27 cellular contexts compared by ENCODE assay signal in the genomic region with DNA sequence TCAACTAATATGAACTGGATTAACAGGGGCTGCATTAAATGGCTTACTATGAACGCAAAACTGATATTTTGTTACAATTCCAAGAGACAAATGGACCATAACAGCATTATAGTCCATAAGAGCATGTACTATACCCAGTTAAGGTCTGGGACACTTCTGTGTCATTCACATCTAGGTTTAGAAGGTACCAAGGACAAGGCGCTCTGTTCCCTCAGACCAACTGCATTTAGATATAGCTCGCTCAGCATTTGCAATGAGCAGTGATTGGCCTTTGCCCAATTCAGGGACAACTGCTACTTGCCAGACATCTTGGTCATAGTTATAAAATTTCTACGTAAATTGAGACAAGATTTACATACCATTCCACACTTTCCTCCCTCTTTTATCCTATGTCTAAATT.
"Had no signal": no experiment of that assay in that cellular context is flagged by ENCODE, and none has a peak within 500 bp of the region (broad histone marks: within the 10 kb centered on the region; RNA-seq: fewer than 3 reads in every experiment).

No MANE protein-coding gene starts in this region.

- DNase-seq: colonic mucosa; cortex of kidney; dermis blood vessel endothelial cell; dorsolateral prefrontal cortex; effector CD4-positive, alpha-beta T cell; effector CD8-positive, alpha-beta T cell; effector memory CD4-positive, alpha-beta T cell; effector memory CD8-positive, alpha-beta T cell; endodermal cell; erythroblast; esophagus squamous epithelium; foreskin fibroblast; foreskin keratinocyte; foreskin melanocyte; glutamatergic neuron; head of caudate nucleus; heart left ventricle had no signal

- ATAC-seq: effector memory CD8-positive, alpha-beta T cell; esophagus mucosa; foreskin keratinocyte; gastroesophageal sphincter; heart left ventricle had no signal

- H3K27me3 ChIP-seq: colonic mucosa, dorsolateral prefrontal cortex, esophagus muscularis mucosa, esophagus squamous epithelium, foreskin keratinocyte, gastroesophageal sphincter, heart left ventricle had no signal

- H3K27ac Mint-ChIP-seq: dendritic cell treated with granulocyte-macrophage colony-stimulating factor and Interleukin-4, amounts not matched to agents 40 ng/mL and 50 ng/mL, for 4 days; effector memory CD8-positive, alpha-beta T cell; endodermal cell had no signal

- H3K27me3 Mint-ChIP-seq: dendritic cell treated with granulocyte-macrophage colony-stimulating factor and Interleukin-4, amounts not matched to agents 40 ng/mL and 50 ng/mL, for 4 days; effector memory CD8-positive, alpha-beta T cell had no signal

- H3K4me1 Mint-ChIP-seq: endodermal cell had no signal

- FAIRE-seq: colon, endometrium, endothelial cell of umbilical vein, frontal cortex had no signal

- H3K4me1 ChIP-seq: colonic mucosa, esophagus muscularis mucosa, esophagus squamous epithelium, foreskin keratinocyte, gastroesophageal sphincter, heart left ventricle had no signal

- H3K9me3 ChIP-seq: colonic mucosa, esophagus muscularis mucosa, esophagus squamous epithelium, gastroesophageal sphincter had no signal

- H3K4me3 ChIP-seq: colonic mucosa, coronary artery, dorsolateral prefrontal cortex, esophagus muscularis mucosa, esophagus squamous epithelium, gastroesophageal sphincter, heart left ventricle had no signal

- H3K36me3 ChIP-seq: colonic mucosa, esophagus muscularis mucosa, esophagus squamous epithelium, gastroesophageal sphincter, heart left ventricle had no signal

- H3K27ac ChIP-seq: colonic mucosa, coronary artery, dorsolateral prefrontal cortex, epithelial cell of prostate, esophagus muscularis mucosa, esophagus squamous epithelium, foreskin keratinocyte, gastroesophageal sphincter, heart left ventricle had no signal

- H3K4me3 Mint-ChIP-seq: dendritic cell treated with granulocyte-macrophage colony-stimulating factor and Interleukin-4, amounts not matched to agents 40 ng/mL and 50 ng/mL, for 4 days; effector memory CD8-positive, alpha-beta T cell; endodermal cell had no signal
